ENCODE assay signal across 15 cellular contexts in genomic region chr6:3743541-3743940, GRCh38. TPM values are rescaled to one million over a fixed set of nuclear protein-coding genes. Genes with fewer than 3 reads are reported as not detected.
DNase-seq lines count a peak whose midpoint lies in the region; ATAC-seq and TF ChIP-seq lines count a peak whose summit lies in the region.
"Had no signal": no experiment of that assay in that cellular context is flagged by ENCODE, and none has a peak within 500 bp of the region (broad histone marks: within the 10 kb centered on the region; RNA-seq: fewer than 3 reads in every experiment).

No MANE protein-coding gene starts in this region.

- 87 to 91% (median 90%) methylated on average over 10 of the region's 10 CpGs for WGBS in psoas muscle, 3 donors
- 20 to 26% methylated on average over 10 of the region's 10 CpGs for WGBS in aorta, 2 donors

- no peaks in the 10 kb centered on the region for H3K9me3 Mint-ChIP-seq in activated T-cell treated with anti-CD3 and anti-CD28 coated beads, Interleukin-2, amount 50 U/mL, for 24 hours
- H3K9me3 Mint-ChIP-seq: activated CD4-positive, alpha-beta T cell treated with anti-CD3 and anti-CD28 coated beads, Interleukin-2, amount 10 ng/mL, durations not matched to agents 7 days and 5 days had no signal

- ATAC-seq in Right ventricle myocardium superior (ENCODE audit: poor library complexity): no peak
- no peak for ATAC-seq in psoas muscle
- no peak for ATAC-seq in aorta (ENCODE audit: low FRiP score)
- ATAC-seq in HG02840 (IDR thresholded peaks at IDR 0.05; ENCODE audit: low FRiP score, unreplicated experiment): no peak
- ATAC-seq: HCT116 had no signal

- H3K4me3 ChIP-seq in left ventricle myocardium inferior (peak overlapping the region; percentile 42), fibroblast of lung (replicated peaks in 1 of 4; ENCODE audit: control extremely low read depth in 1 of 4, insufficient read depth in 1 of 4, low read depth in 3 of 4, low read length in 4 of 4) (peak overlapping the region in 1 of 4 experiments; percentile 40), psoas muscle (peak overlapping the region; percentile 54), aorta (ENCODE audit: low read length in 2 of 2) (peak overlapping the region in 1 of 2 donors; percentile 3)
- H3K4me3 ChIP-seq: lung had no signal

- H3K27me3 ChIP-seq in left ventricle myocardium inferior (ENCODE audit: low read depth): no peaks in the 10 kb centered on the region
- H3K27me3 ChIP-seq in fibroblast of lung (ENCODE audit: control insufficient read depth, insufficient read depth, low read length): no peaks in the 10 kb centered on the region
- no peaks in the 10 kb centered on the region for H3K27me3 ChIP-seq in psoas muscle (ENCODE audit: insufficient read depth in 3 of 3, low read length in 2 of 3)
- H3K27me3 ChIP-seq in aorta (ENCODE audit: control insufficient read depth in 1 of 2, insufficient read depth in 2 of 2, low read length in 1 of 2): no peaks in the 10 kb centered on the region

- H2AFZ ChIP-seq in fibroblast of lung (ENCODE audit: low read length): no peak overlapping the region

- DNase-seq in left ventricle myocardium inferior (no peak), Right ventricle myocardium superior (no peak), fibroblast of lung (ENCODE audit: low read depth in 2 of 2) (no peak), psoas muscle (no peak), aorta (peak in 1 of 2 donors; percentile 43)
- DNase-seq in stimulated activated CD4-positive, alpha-beta T cell treated with anti-CD3 and anti-CD28 coated beads, Interleukin-4, amount 100 ng/mL, for 24 hours: no peak
- no peak for DNase-seq in activated T-cell treated with anti-CD3 and anti-CD28 coated beads, Interleukin-2, amount 50 U/mL, for 24 hours
- DNase-seq: activated CD4-positive, alpha-beta T cell treated with anti-CD3 and anti-CD28 coated beads, Interleukin-2, amount 10 ng/mL, durations not matched to agents 7 days and 5 days; activated gamma-delta T cell treated with Interleukin-2 at 50 U/mL for 16 hours; DMS79 treated with DMSO at 0.1 percent for 48 hours; NCI-H1694; NCI-H82 had no signal

- H3K27ac ChIP-seq in left ventricle myocardium inferior (replicated peaks) (peak overlapping the region; percentile 93), fibroblast of lung (ENCODE audit: insufficient read depth, low read length) (no peak overlapping the region), psoas muscle (peak overlapping the region; percentile 91), aorta (ENCODE audit: low read depth in 1 of 2, low read length in 2 of 2) (peak overlapping the region; percentile 51 to 97)

- peaks cover 98% of the 10 kb centered on the region for H3K79me2 ChIP-seq in fibroblast of lung (ENCODE audit: control insufficient read depth, insufficient read depth, low read length)

- H3K9me3 ChIP-seq in left ventricle myocardium inferior (replicated peaks) (no peaks in the 10 kb centered on the region), fibroblast of lung (ENCODE audit: control insufficient read depth, insufficient read depth, low read depth, low read length) (no peaks in the 10 kb centered on the region), psoas muscle (no peaks in the 10 kb centered on the region), aorta (ENCODE audit: control insufficient read depth, low read length) (no peaks in the 10 kb centered on the region)

- peaks cover 35% of the 10 kb centered on the region for H3K27me3 Mint-ChIP-seq in activated T-cell treated with anti-CD3 and anti-CD28 coated beads, Interleukin-2, amount 50 U/mL, for 24 hours

- TF ChIP-seq CTCF in left ventricle myocardium inferior (IDR thresholded peaks at IDR 0.05; ENCODE audit: borderline replicate concordance) (no peak), fibroblast of lung (conservative IDR thresholded peaks at IDR 0.05 in 1 of 2, IDR thresholded peaks at IDR 0.05 in 1 of 2; ENCODE audit: low read depth in 1 of 2, low read length in 2 of 2) (no peak), psoas muscle (IDR thresholded peaks at IDR 0.05) (no peak)

- intact Hi-C loops in left ventricle myocardium inferior (cut with micrococcal nuclease) (loop anchor here (5.0 to 10.0 kb wide), 2 partner anchors 141 to 244 kb away; no protein-coding TSS in a partner anchor), Right ventricle myocardium superior (cut with DNase I) (loop anchor here (2.0 to 5.0 kb wide), 2 partner anchors 189 to 249 kb away; no protein-coding TSS in a partner anchor), psoas muscle (cut with DNase I) (loop anchor here (2.0 to 10.0 kb wide), 6 partner anchors 105 to 391 kb away; partner anchors contain the start of genes ECI2 (in 1 of the 2) and FAM50B (in 1 of the 2)), aorta (cut with DNase I) (loop anchor here (2.0 to 5.0 kb wide), 5 partner anchors 105 to 249 kb away; partner anchors contain the start of gene FAM50B (in 1 of the 2))

- H3K4me1 ChIP-seq in left ventricle myocardium inferior (peaks cover 100% of the 10 kb centered on the region), fibroblast of lung (ENCODE audit: control insufficient read depth, extremely low read depth, insufficient read depth, low read length) (peaks cover 8% of the 10 kb centered on the region), psoas muscle (peaks cover 83% of the 10 kb centered on the region), aorta (ENCODE audit: control insufficient read depth in 1 of 2, insufficient read depth in 2 of 2, low read length in 2 of 2) (no peaks in the 10 kb centered on the region)

- no peak overlapping the region for H3K9ac ChIP-seq in fibroblast of lung (ENCODE audit: insufficient read depth, low read length)

- H3K4me1 Mint-ChIP-seq in activated T-cell treated with anti-CD3 and anti-CD28 coated beads, Interleukin-2, amount 50 U/mL, for 24 hours (ENCODE audit: low read depth): peaks cover 11% of the 10 kb centered on the region

- peak overlapping the region; percentile 85 for H3K4me2 ChIP-seq in fibroblast of lung (ENCODE audit: extremely low read depth, insufficient read depth, low read length)

- no peaks in the 10 kb centered on the region for H4K20me1 ChIP-seq in fibroblast of lung (ENCODE audit: control insufficient read depth, extremely low read depth, insufficient read depth, low read length)

- no peak overlapping the region for H3K27ac Mint-ChIP-seq in activated T-cell treated with anti-CD3 and anti-CD28 coated beads, Interleukin-2, amount 50 U/mL, for 24 hours
- H3K27ac Mint-ChIP-seq: activated CD4-positive, alpha-beta T cell treated with anti-CD3 and anti-CD28 coated beads, Interleukin-2, amount 10 ng/mL, durations not matched to agents 7 days and 5 days had no signal

- no peaks in the 10 kb centered on the region for H3K36me3 ChIP-seq in left ventricle myocardium inferior
- H3K36me3 ChIP-seq in fibroblast of lung (ENCODE audit: control insufficient read depth, insufficient read depth, low read length): peaks cover 3% of the 10 kb centered on the region
- no peaks in the 10 kb centered on the region for H3K36me3 ChIP-seq in psoas muscle (ENCODE audit: insufficient read depth in 1 of 2, low read depth in 1 of 2)
- H3K36me3 ChIP-seq in aorta (ENCODE audit: control insufficient read depth in 1 of 2, insufficient read depth in 2 of 2, low read length in 1 of 2): no peaks in the 10 kb centered on the region

- H3K36me3 Mint-ChIP-seq in activated T-cell treated with anti-CD3 and anti-CD28 coated beads, Interleukin-2, amount 50 U/mL, for 24 hours (ENCODE audit: low read depth): no peaks in the 10 kb centered on the region

- H3K4me3 Mint-ChIP-seq in activated T-cell treated with anti-CD3 and anti-CD28 coated beads, Interleukin-2, amount 50 U/mL, for 24 hours: no peak overlapping the region
- H3K4me3 Mint-ChIP-seq: activated CD4-positive, alpha-beta T cell treated with anti-CD3 and anti-CD28 coated beads, Interleukin-2, amount 10 ng/mL, durations not matched to agents 7 days and 5 days had no signal

RNA-seq across cellular contexts. Expression of gene PXDC1, which starts 8.0 kb away (rescaled TPM):
- total RNA-seq in left ventricle myocardium inferior (25.2 TPM), Right ventricle myocardium superior (24.3 TPM), fibroblast of lung (33.1 and 52.7 TPM in 2 replicates), psoas muscle (10 to 100 TPM in 3 of 4 donors, 1 to 10 TPM in 1; 9.8 to 28.1 (median 17.0) TPM), aorta (100 to 1,000 TPM; 110 to 222 TPM)
- polyA plus RNA-seq in fibroblast of lung (18.9 and 30.3 TPM in 2 replicates), psoas muscle (10 to 100 TPM; 12.2 to 32.0 (median 24.3) TPM), aorta (100 to 1,000 TPM; 136 to 146 TPM)
- 38.0 and 59.4 TPM in 2 replicates for polyA plus RNA-seq in fibroblast of lung (2012)
- 20.0 and 28.7 TPM in 2 replicates for polyA minus RNA-seq in fibroblast of lung (ENCODE audit: low replicate concordance)
